Comparison of ENCODE assay signal across 23 cellular contexts in genomic region chr4:6820695-6821094, GRCh38. TPM values are rescaled to one million over a fixed set of nuclear protein-coding genes. Genes with fewer than 3 reads are reported as not detected.
A peak's percentile ranks its signal among the peaks of the same experiment; 100 is the strongest.
DNase-seq lines count a peak whose midpoint lies in the region; ATAC-seq and TF ChIP-seq lines count a peak whose summit lies in the region.
"Had no signal": no experiment of that assay in that cellular context is flagged by ENCODE, and none has a peak within 500 bp of the region (broad histone marks: within the 10 kb centered on the region; RNA-seq: fewer than 3 reads in every experiment).

No MANE protein-coding gene starts in this region.

- in situ Hi-C loops in IMR-90 (cut with MboI; ENCODE audit: low sequenced_read_pairs) = no loop called here

- H2BK120ac ChIP-seq in IMR-90 (ENCODE audit: low read depth, low read length) = no peak overlapping the region

- H3K4me1 ChIP-seq in IMR-90 (ENCODE audit: control insufficient read depth, insufficient read depth, low read length) (peaks cover 3% of the 10 kb centered on the region), neutrophil (ENCODE audit: control insufficient read depth in 1 of 2, insufficient read depth in 1 of 2, low read depth in 1 of 2, low read length in 1 of 2) (no peaks in the 10 kb centered on the region), SJCRH30 (peaks cover 3% of the 10 kb centered on the region; the same call in 1 of the 2 replicates)
- H3K4me1 ChIP-seq: A549, BE2C had no signal

- no peak overlapping the region for H4K91ac ChIP-seq in IMR-90 (ENCODE audit: insufficient read depth, low read depth, low read length)

- dilution Hi-C loops in IMR-90 (cut with HindIII; ENCODE audit: low sequenced_read_pairs, unreplicated experiment) = no loop called here

- H3K9me1 ChIP-seq in IMR-90 (ENCODE audit: insufficient read depth, low read length) = peaks cover 15% of the 10 kb centered on the region

- H3K4me3 Mint-ChIP-seq in activated naive CD8-positive, alpha-beta T cell = no peak overlapping the region
- no peak overlapping the region for H3K4me3 Mint-ChIP-seq in activated naive CD8-positive, alpha-beta T cell treated with anti-CD3 and anti-CD28 coated beads, Interleukin-2, amount 50 U/mL, for 24 hours
- no peak overlapping the region for H3K4me3 Mint-ChIP-seq in effector memory CD8-positive, alpha-beta T cell
- H3K4me3 Mint-ChIP-seq: CD14-positive monocyte; CD4-positive, alpha-beta T cell; GM23338; H9; HFFc6 had no signal

- POLR2A ChIA-PET in IMR-90 (lab: Charles Lee; ENCODE audit: unreplicated experiment) = no interaction called here

- no CpG with 5 or more reads among the region's 1 CpG for WGBS in IMR-90 (ENCODE audit: extremely low coverage in 2 of 2, insufficient read length in 1 of 2), 2 experiments

- no peak for DNase-seq in activated naive CD8-positive, alpha-beta T cell treated with anti-CD3 and anti-CD28 coated beads, Interleukin-2, amount 50 U/mL, for 24 hours
- DNase-seq in IMR-90 (no peak), SJCRH30 (no peak)
- no peak for DNase-seq in effector memory CD8-positive, alpha-beta T cell
- DNase-seq: 8988T; ACHN; AML-193; BE2C; Calu3; CD4-positive, alpha-beta T cell; COR-L47; DMS53; DMS79 treated with DMSO at 0.1 percent for 48 hours; GF-D8; H9; HFFc6 had no signal

- peaks cover 22% of the 10 kb centered on the region for H3K36me3 Mint-ChIP-seq in activated naive CD8-positive, alpha-beta T cell
- peaks cover 52% of the 10 kb centered on the region for H3K36me3 Mint-ChIP-seq in activated naive CD8-positive, alpha-beta T cell treated with anti-CD3 and anti-CD28 coated beads, Interleukin-2, amount 50 U/mL, for 24 hours (ENCODE audit: low read depth)
- peaks cover 14% of the 10 kb centered on the region for H3K36me3 Mint-ChIP-seq in effector memory CD8-positive, alpha-beta T cell (ENCODE audit: insufficient read depth)

- TF ChIP-seq POLR2A in IMR-90 (IDR thresholded peaks at IDR 0.05; ENCODE audit: low read depth, low read length) = no peak

- H3K36me3 ChIP-seq in IMR-90 (ENCODE audit: control insufficient read depth, insufficient read depth, low read length) (peaks cover 10% of the 10 kb centered on the region), neutrophil (peaks cover 18% of the 10 kb centered on the region), SJCRH30 (peaks cover 24% of the 10 kb centered on the region)

- peak overlapping the region; percentile 34 for H3K27ac Mint-ChIP-seq in activated naive CD8-positive, alpha-beta T cell
- H3K27ac Mint-ChIP-seq in activated naive CD8-positive, alpha-beta T cell treated with anti-CD3 and anti-CD28 coated beads, Interleukin-2, amount 50 U/mL, for 24 hours = no peak overlapping the region
- H3K27ac Mint-ChIP-seq in effector memory CD8-positive, alpha-beta T cell = peak overlapping the region in 1 of 2 donors; percentile 57
- H3K27ac Mint-ChIP-seq: CD4-positive, alpha-beta T cell; GM23338; H9; HFFc6 had no signal

- H3K23ac ChIP-seq in IMR-90 (ENCODE audit: low read depth, low read length) = no peak overlapping the region

- H3K4me2 ChIP-seq in IMR-90 (ENCODE audit: low read depth, low read length) = no peak overlapping the region
- H3K4me2 ChIP-seq: A549; BLaER1 treated with 17β-estradiol and CSF1 and Interleukin-3, amounts not matched to agents 10 nM and 100 nM; GM23338 had no signal

- H2BK20ac ChIP-seq in IMR-90 (ENCODE audit: low read depth, low read length) = no peak overlapping the region

- ATAC-seq in activated naive CD8-positive, alpha-beta T cell treated with anti-CD3 and anti-CD28 coated beads, Interleukin-2, amount 50 U/mL, for 24 hours = no peak
- no peak for ATAC-seq in IMR-90 (ENCODE audit: low read depth)
- ATAC-seq in effector memory CD8-positive, alpha-beta T cell (replicated peaks) = no peak
- ATAC-seq: A549, GM23338, HCT116 had no signal

- peaks cover 18% of the 10 kb centered on the region for H3K4me1 Mint-ChIP-seq in activated naive CD8-positive, alpha-beta T cell (ENCODE audit: low read depth)
- H3K4me1 Mint-ChIP-seq in activated naive CD8-positive, alpha-beta T cell treated with anti-CD3 and anti-CD28 coated beads, Interleukin-2, amount 50 U/mL, for 24 hours = peaks cover 14% of the 10 kb centered on the region
- peaks cover 11 to 31% of the 10 kb centered on the region in 2 donors for H3K4me1 Mint-ChIP-seq in effector memory CD8-positive, alpha-beta T cell (ENCODE audit: low read depth in 2 of 2)
- H3K4me1 Mint-ChIP-seq: GM23338, H9 had no signal

- H3K79me1 ChIP-seq in IMR-90 (ENCODE audit: low read depth in 1 of 2, low read length in 2 of 2) = peaks cover 27 to 49% of the 10 kb centered on the region in 2 experiments; a peak in 3 of 4 replicates

- H3K27ac ChIP-seq in IMR-90 (ENCODE audit: insufficient read depth, low read length) (no peak overlapping the region), neutrophil (peak overlapping the region; percentile 45), SJCRH30 (no peak overlapping the region)
- H3K27ac ChIP-seq: A549; BLaER1 treated with 17β-estradiol and CSF1 and Interleukin-3, amounts not matched to agents 10 nM and 100 nM had no signal

- no peak overlapping the region for H3K14ac ChIP-seq in IMR-90 (replicated peaks; ENCODE audit: low read depth, low read length)

- intact Hi-C loops in IMR-90 (cut with micrococcal nuclease) = no loop called here

- no peak overlapping the region for H2AK9ac ChIP-seq in IMR-90 (replicated peaks; ENCODE audit: low read depth, low read length, poor library complexity)

- H3K9ac ChIP-seq in IMR-90 (ENCODE audit: low read depth, low read length) = no peak overlapping the region
- H3K9ac ChIP-seq: BLaER1 treated with 17β-estradiol and CSF1 and Interleukin-3, amounts not matched to agents 10 nM and 100 nM had no signal

- H2AK5ac ChIP-seq in IMR-90 (ENCODE audit: low read depth, low read length) = no peak overlapping the region

- H3K18ac ChIP-seq in IMR-90 (ENCODE audit: low read depth, low read length) = no peak overlapping the region

- no peak overlapping the region for H3K56ac ChIP-seq in IMR-90 (ENCODE audit: extremely low read depth, insufficient read depth, low read length)

- no peak overlapping the region for H2AFZ ChIP-seq in IMR-90 (replicated peaks; ENCODE audit: low read length, poor library complexity)
- H2AFZ ChIP-seq: GM23338 had no signal

- H3K27me3 ChIP-seq in IMR-90 (ENCODE audit: control insufficient read depth, insufficient read depth, low read length) = no peaks in the 10 kb centered on the region
- H3K27me3 ChIP-seq in neutrophil = no peaks in the 10 kb centered on the region
- no peaks in the 10 kb centered on the region for H3K27me3 ChIP-seq in SJCRH30
- H3K27me3 ChIP-seq: BE2C; BLaER1 treated with 17β-estradiol and CSF1 and Interleukin-3, amounts not matched to agents 10 nM and 100 nM had no signal

- 0 out of 2 replicates have a peak overlapping the region, but pooled peaks have one; percentile 40 for H4K5ac ChIP-seq in IMR-90 (ENCODE audit: low read depth, low read length)

- H3K4me3 ChIP-seq in IMR-90 (ENCODE audit: insufficient read depth, low read depth, low read length) = no peak overlapping the region
- H3K4me3 ChIP-seq in neutrophil (ENCODE audit: low read depth in 1 of 2, low read length in 1 of 2) = no peak overlapping the region
- H3K4me3 ChIP-seq in SJCRH30 = no peak overlapping the region
- H3K4me3 ChIP-seq: A549; BLaER1 treated with 17β-estradiol and CSF1 and Interleukin-3, amounts not matched to agents 10 nM and 100 nM; GM23338 had no signal

- TF ChIP-seq RAD21 in IMR-90 (IDR thresholded peaks at IDR 0.05; ENCODE audit: low read length) = no peak

- TF ChIP-seq CTCF in IMR-90 (conservative IDR thresholded peaks at IDR 0.05; ENCODE audit: low read depth, low read length) = no peak
- TF ChIP-seq CTCF in neutrophil (IDR thresholded peaks at IDR 0.05) = no peak

- no peak overlapping the region for H4K8ac ChIP-seq in IMR-90 (ENCODE audit: low read depth in 2 of 2, low read length in 2 of 2)

- no peak overlapping the region for H2BK15ac ChIP-seq in IMR-90 (ENCODE audit: low read depth, low read length)

- CTCF ChIA-PET in IMR-90 (lab: Yijun Ruan, JAX) = no interaction called here

- BruUV-seq in IMR-90 (replicated peaks; lab: Mats Ljungman, UMichigan) = no TSS peak

- H2BK5ac ChIP-seq in IMR-90 (ENCODE audit: low read depth, low read length, poor library complexity, severe bottlenecking) = no peak overlapping the region

- H3K27me3 Mint-ChIP-seq in activated naive CD8-positive, alpha-beta T cell = no peaks in the 10 kb centered on the region
- no peaks in the 10 kb centered on the region for H3K27me3 Mint-ChIP-seq in activated naive CD8-positive, alpha-beta T cell treated with anti-CD3 and anti-CD28 coated beads, Interleukin-2, amount 50 U/mL, for 24 hours
- no peaks in the 10 kb centered on the region for H3K27me3 Mint-ChIP-seq in effector memory CD8-positive, alpha-beta T cell
- H3K27me3 Mint-ChIP-seq: CD4-positive, alpha-beta T cell had no signal

- peaks cover 15% of the 10 kb centered on the region for H3K9me3 Mint-ChIP-seq in activated naive CD8-positive, alpha-beta T cell (ENCODE audit: low read depth)
- peaks cover 22% of the 10 kb centered on the region for H3K9me3 Mint-ChIP-seq in activated naive CD8-positive, alpha-beta T cell treated with anti-CD3 and anti-CD28 coated beads, Interleukin-2, amount 50 U/mL, for 24 hours
- H3K9me3 Mint-ChIP-seq in effector memory CD8-positive, alpha-beta T cell = peaks cover 1 to 8% of the 10 kb centered on the region in 2 donors

- no peak overlapping the region for H3K4ac ChIP-seq in IMR-90 (ENCODE audit: low read depth, low read length)

- H3K9me3 ChIP-seq in IMR-90 (ENCODE audit: control insufficient read depth, insufficient read depth, low read length) = peaks cover 8% of the 10 kb centered on the region
- no peaks in the 10 kb centered on the region for H3K9me3 ChIP-seq in neutrophil
- peaks cover 21% of the 10 kb centered on the region for H3K9me3 ChIP-seq in SJCRH30 (replicated peaks)
- H3K9me3 ChIP-seq: BE2C had no signal

- H4K20me1 ChIP-seq in IMR-90 (ENCODE audit: insufficient read depth, low read length) = peaks cover 33% of the 10 kb centered on the region

TF ChIP-seq in IMR-90, 13 proteins besides CTCF, POLR2A, EP300 and RAD21 (continues in another document):
- TF ChIP-seq CEBPB (IDR thresholded peaks at IDR 0.05; ENCODE audit: low read depth, low read length) = no peak
- TF ChIP-seq MAFK (IDR thresholded peaks at IDR 0.05; ENCODE audit: low read depth, low read length) = no peak
- TF ChIP-seq MXI1 (IDR thresholded peaks at IDR 0.05; ENCODE audit: borderline replicate concordance, low read depth, low read length) = no peak
- TF ChIP-seq USF2 (IDR thresholded peaks at IDR 0.05; ENCODE audit: low read depth, low read length) = no peak

RNA-seq across cellular contexts. Expression of gene KIAA0232, which starts 38.2 kb away (rescaled TPM):
- total RNA-seq in IMR-90 (2012; rRNA removed) = 19.5 and 23.1 TPM in 2 replicates
- polyA plus RNA-seq in IMR-90 (2012; rRNA removed) = 5.8 and 6.8 TPM in 2 replicates
- 1.8 and 4.3 TPM in 2 replicates for polyA plus RNA-seq in IMR-90 (2012; cell fraction: cytosol; rRNA removed)
- 3.7 and 10.2 TPM in 2 replicates for polyA plus RNA-seq in IMR-90 (2012; cell fraction: nucleus; rRNA removed; ENCODE audit: low replicate concordance)
- 23.9 and 28.7 TPM in 2 replicates for total RNA-seq in SJCRH30 (2014; rRNA removed; shearing (Covaris generic))
